Comparison of ENCODE assay signal across 24 cellular contexts in genomic region chr10:60467202-60467546, GRCh38.
A peak's percentile ranks its signal among the peaks of the same experiment; 100 is the strongest.
DNase-seq lines count a peak whose midpoint lies in the region; ATAC-seq and TF ChIP-seq lines count a peak whose summit lies in the region.
"Had no signal": no experiment of that assay in that cellular context is flagged by ENCODE, and none has a peak within 500 bp of the region (broad histone marks: within the 10 kb centered on the region; RNA-seq: fewer than 3 reads in every experiment).

No MANE protein-coding gene starts in this region.

- H3K27me3 ChIP-seq in mammary epithelial cell (ENCODE audit: insufficient read depth, low read length), result no peaks in the 10 kb centered on the region
- H3K27me3 ChIP-seq in RWPE2 (ENCODE audit: insufficient read depth, poor library complexity, severe bottlenecking), result no peaks in the 10 kb centered on the region
- H3K27me3 ChIP-seq in H7 (ENCODE audit: control insufficient read depth, insufficient read depth, low read length), result no peaks in the 10 kb centered on the region
- H3K27me3 ChIP-seq in gastrocnemius medialis, result no peaks in the 10 kb centered on the region
- H3K27me3 ChIP-seq: SJSA1 had no signal

- BruUV-seq in mammary epithelial cell (replicated peaks; lab: Mats Ljungman, UMichigan), result no TSS peak
- no TSS peak for BruUV-seq in MCF 10A (replicated peaks; lab: Mats Ljungman, UMichigan)

- H4K20me1 ChIP-seq in mammary epithelial cell (ENCODE audit: insufficient read depth, low read length), result no peaks in the 10 kb centered on the region

- no peaks in the 10 kb centered on the region for H3K4me1 ChIP-seq in mammary epithelial cell (ENCODE audit: insufficient read depth, low read length)
- peaks cover 25% of the 10 kb centered on the region for H3K4me1 ChIP-seq in RWPE2 (ENCODE audit: insufficient read depth, poor library complexity, severe bottlenecking)
- H3K4me1 ChIP-seq in gastrocnemius medialis, result no peaks in the 10 kb centered on the region

- POLR2A ChIA-PET in MCF 10A (lab: Yijun Ruan, JAX), result interaction anchor here (0.6 to 1.2 kb wide), 3 partner anchors 12 to 181 kb away, joined by 3 to 4 read pairs (median 4); no protein-coding TSS in a partner anchor

- intact Hi-C loops in mammary epithelial cell (cut with micrococcal nuclease), result no loop called here
- intact Hi-C loops in MCF 10A (cut with micrococcal nuclease), result no loop called here
- intact Hi-C loops in activated naive CD4-positive, alpha-beta T cell treated with anti-CD3 and anti-CD28 coated beads for 36 hours (cut with micrococcal nuclease), result no loop called here
- intact Hi-C loops in gastrocnemius medialis (cut with DNase I; ENCODE audit: low total_unique reads), result no loop called here

- no peaks in the 10 kb centered on the region for H3K36me3 ChIP-seq in mammary epithelial cell (ENCODE audit: insufficient read depth, low read length)
- no peaks in the 10 kb centered on the region for H3K36me3 ChIP-seq in RWPE2 (ENCODE audit: low read depth)
- H3K36me3 ChIP-seq in H7 (replicated peaks; ENCODE audit: control insufficient read depth, insufficient read depth, low read length), result no peaks in the 10 kb centered on the region
- H3K36me3 ChIP-seq in gastrocnemius medialis, result no peaks in the 10 kb centered on the region
- H3K36me3 ChIP-seq: SJSA1 had no signal

- H3K9ac ChIP-seq in mammary epithelial cell (ENCODE audit: insufficient read depth, low read length), result no peak overlapping the region

- no peak for TF ChIP-seq CTCF in mammary epithelial cell (conservative IDR thresholded peaks at IDR 0.05 in 1 of 2, IDR thresholded peaks at IDR 0.05 in 1 of 2; ENCODE audit: extremely low read depth in 1 of 2, insufficient read depth in 1 of 2, low read depth in 1 of 2, low read length in 2 of 2)
- no peak for TF ChIP-seq CTCF in MCF 10A (IDR thresholded peaks at IDR 0.05; ENCODE audit: unreplicated experiment)
- TF ChIP-seq CTCF in RWPE2 (IDR thresholded peaks at IDR 0.05; ENCODE audit: poor library complexity, severe bottlenecking), result no peak
- TF ChIP-seq CTCF in gastrocnemius medialis (IDR thresholded peaks at IDR 0.05 in 4 of 5, conservative IDR thresholded peaks at IDR 0.05 in 1 of 5), result no peak

- DNase-seq in mammary epithelial cell, result no peak
- DNase-seq in MCF 10A (ENCODE audit: unreplicated experiment), result no peak
- no peak for DNase-seq in RWPE2 (ENCODE audit: low spot score)
- DNase-seq in epithelial cell of prostate (ENCODE audit: low read depth, low spot score), result no peak
- no peak for DNase-seq in activated naive CD4-positive, alpha-beta T cell treated with anti-CD3 and anti-CD28 coated beads for 36 hours
- no peak for DNase-seq in H7
- DNase-seq in hippocampal formation (lab: John Stamatoyannopoulos, UW), result no peak
- no peak for DNase-seq in gastrocnemius medialis
- DNase-seq: Calu3; CD8-positive, alpha-beta memory T cell; DMS153; NCI-H1092 treated with DMSO at 0.1 percent for 48 hours; NCI-H1436 treated with DMSO at 0.1 percent for 48 hours; NCI-H1930; NCI-H2227 treated with DMSO at 0.1 percent for 48 hours; NCI-H510A; NCI-H748 treated with DMSO at 0.1 percent for 48 hours; NK-92 treated with Interleukin-12 subunit alpha and Interleukin-12 subunit beta, amount 100 ng/mL, for 24 hours; SW 1271 had no signal

- H3K9me3 Mint-ChIP-seq in MCF 10A (ENCODE audit: unreplicated experiment), result no peaks in the 10 kb centered on the region
- H3K9me3 Mint-ChIP-seq in activated naive CD4-positive, alpha-beta T cell treated with anti-CD3 and anti-CD28 coated beads for 36 hours, result no peaks in the 10 kb centered on the region
- H3K9me3 Mint-ChIP-seq: CD8-positive, alpha-beta memory T cell; GM23338 had no signal

- ATAC-seq in RWPE2 (ENCODE audit: low read depth) (peak; percentile 53), gastrocnemius medialis (no peak)
- ATAC-seq: GM23338, K562, Right ventricle myocardium inferior had no signal

- CTCF ChIA-PET in mammary epithelial cell (lab: Charles Lee; ENCODE audit: low non-redundant PET), result no interaction called here
- CTCF ChIA-PET in MCF 10A (lab: Yijun Ruan, JAX), result interaction anchor here (0.6 to 2.3 kb wide), 5 partner anchors 10 to 352 kb away, joined by 3 to 5 read pairs (median 4); no protein-coding TSS in a partner anchor
- CTCF ChIA-PET in activated naive CD4-positive, alpha-beta T cell treated with anti-CD3 and anti-CD28 coated beads for 36 hours (lab: Charles Lee), result no interaction called here

- H3K4me2 ChIP-seq in mammary epithelial cell (ENCODE audit: insufficient read depth, low read depth, low read length), result peak overlapping the region; percentile 23
- H3K4me2 ChIP-seq: GM23338 had no signal

- no peaks in the 10 kb centered on the region for H3K27me3 Mint-ChIP-seq in MCF 10A (ENCODE audit: insufficient read depth, unreplicated experiment)
- no peaks in the 10 kb centered on the region for H3K27me3 Mint-ChIP-seq in activated naive CD4-positive, alpha-beta T cell treated with anti-CD3 and anti-CD28 coated beads for 36 hours (ENCODE audit: low read depth)
- H3K27me3 Mint-ChIP-seq: CD8-positive, alpha-beta memory T cell had no signal

- H3K9me3 ChIP-seq in mammary epithelial cell (replicated peaks; ENCODE audit: insufficient read depth, low read length), result no peaks in the 10 kb centered on the region
- H3K9me3 ChIP-seq in RWPE2 (ENCODE audit: severe bottlenecking), result peaks cover 2% of the 10 kb centered on the region
- no peaks in the 10 kb centered on the region for H3K9me3 ChIP-seq in gastrocnemius medialis
- H3K9me3 ChIP-seq: SJSA1 had no signal

- WGBS in mammary epithelial cell (ENCODE audit: low coverage, missing lambda C conversion rate), result 67% methylated on average over 3 of the region's 3 CpGs

- H3K79me2 ChIP-seq in mammary epithelial cell (ENCODE audit: insufficient read depth, low read length), result no peaks in the 10 kb centered on the region

- no peak overlapping the region for H2AFZ ChIP-seq in mammary epithelial cell (ENCODE audit: low read depth, low read length)
- H2AFZ ChIP-seq: GM23338 had no signal

- dilution Hi-C loops in mammary epithelial cell (cut with HindIII; ENCODE audit: low sequenced_read_pairs), result no loop called here

- no peak overlapping the region for H3K4me3 ChIP-seq in mammary epithelial cell (replicated peaks in 1 of 3; ENCODE audit: insufficient read depth in 1 of 3, low read depth in 2 of 3, low read length in 3 of 3)
- H3K4me3 ChIP-seq in RWPE2 (ENCODE audit: severe bottlenecking), result no peak overlapping the region
- no peak overlapping the region for H3K4me3 ChIP-seq in H7 (ENCODE audit: insufficient read depth, low read depth, low read length)
- no peak overlapping the region for H3K4me3 ChIP-seq in gastrocnemius medialis
- H3K4me3 ChIP-seq: GM23338, K562, SJSA1 had no signal

- in situ Hi-C loops in mammary epithelial cell (cut with MboI; ENCODE audit: low sequenced_read_pairs in 2 of 2) (no loop called here), gastrocnemius medialis (cut with MboI; ENCODE audit: low sequenced_read_pairs in 4 of 4) (no loop called here)

- no peaks in the 10 kb centered on the region for H3K36me3 Mint-ChIP-seq in MCF 10A (ENCODE audit: insufficient read depth, unreplicated experiment)
- peaks cover 2% of the 10 kb centered on the region for H3K36me3 Mint-ChIP-seq in activated naive CD4-positive, alpha-beta T cell treated with anti-CD3 and anti-CD28 coated beads for 36 hours (ENCODE audit: low read depth)

- TF ChIP-seq POLR2A in gastrocnemius medialis (IDR thresholded peaks at IDR 0.05), result no peak

- H3K4me3 Mint-ChIP-seq in MCF 10A (ENCODE audit: unreplicated experiment), result no peak overlapping the region
- no peak overlapping the region for H3K4me3 Mint-ChIP-seq in activated naive CD4-positive, alpha-beta T cell treated with anti-CD3 and anti-CD28 coated beads for 36 hours
- H3K4me3 Mint-ChIP-seq: CD8-positive, alpha-beta memory T cell; GM23338 had no signal

- H3K27ac Mint-ChIP-seq in MCF 10A (ENCODE audit: low read depth, unreplicated experiment), result no peak overlapping the region
- no peak overlapping the region for H3K27ac Mint-ChIP-seq in activated naive CD4-positive, alpha-beta T cell treated with anti-CD3 and anti-CD28 coated beads for 36 hours
- H3K27ac Mint-ChIP-seq: CD8-positive, alpha-beta memory T cell had no signal

- H3K4me1 Mint-ChIP-seq in MCF 10A (ENCODE audit: insufficient read depth, unreplicated experiment), result peaks cover 15% of the 10 kb centered on the region
- no peaks in the 10 kb centered on the region for H3K4me1 Mint-ChIP-seq in activated naive CD4-positive, alpha-beta T cell treated with anti-CD3 and anti-CD28 coated beads for 36 hours (ENCODE audit: low read depth)
- H3K4me1 Mint-ChIP-seq: CD8-positive, alpha-beta memory T cell; GM23338 had no signal

- H3K27ac ChIP-seq in mammary epithelial cell (ENCODE audit: insufficient read depth, low read depth, low read length) (no peak overlapping the region), RWPE2 (ENCODE audit: poor library complexity, severe bottlenecking) (peak overlapping the region; percentile 74), epithelial cell of prostate (peak overlapping the region; percentile 50), gastrocnemius medialis (no peak overlapping the region)
- H3K27ac ChIP-seq: 22Rv1, SJSA1 had no signal

Comparison
In these comparisons a context has a peak if more than half of its experiments do, and no peak if none do; other contexts are left out.
1. H3K27ac ChIP-seq: peak in RWPE2 (single experiment) and epithelial cell of prostate (single experiment); none in mammary epithelial cell (single experiment) and gastrocnemius medialis (0 of 4).